23 cellular contexts compared by ENCODE assay signal in genomic region chr7:4607321-4607729, GRCh38.
DNase-seq lines count a peak whose midpoint lies in the region; TF ChIP-seq lines count a peak whose summit lies in the region.
"Had no signal": no experiment of that assay in that cellular context is flagged by ENCODE, and none has a peak within 500 bp of the region (broad histone marks: within the 10 kb centered on the region; RNA-seq: fewer than 3 reads in every experiment).

No MANE protein-coding gene starts in this region.

- H3K4me3 ChIP-seq in GM23248 (peak overlapping the region; percentile 51; the same call in 1 of the 2 replicates), dorsolateral prefrontal cortex (peak overlapping the region in 45 of 59 donors; percentile 2 to 58 (median 38))
- no peak overlapping the region for H3K4me3 ChIP-seq in effector memory CD4-positive, alpha-beta T cell (ENCODE audit: insufficient read depth, low read depth, low read length, poor library complexity, severe bottlenecking)
- H3K4me3 ChIP-seq: BLaER1, PC-9 had no signal

- no peaks in the 10 kb centered on the region for H3K36me3 Mint-ChIP-seq in activated naive CD4-positive, alpha-beta T cell treated with anti-CD3 and anti-CD28 coated beads for 36 hours (ENCODE audit: low read depth)
- H3K36me3 Mint-ChIP-seq: activated naive CD4-positive, alpha-beta T cell treated with anti-CD3 and anti-CD28 coated beads, Interleukin-2, amount 50 U/mL, for 72 hours; mesothelial cell of epicardium; natural killer cell treated with Interleukin-12 subunit alpha and Interleukin-12 subunit beta and Interleukin-15 and Interleukin-18, amount 100 ng/mL, for 72 hours had no signal

- peak overlapping the region; percentile 25; the same call in 1 of the 2 replicates for H3K9ac ChIP-seq in GM23248
- H3K9ac ChIP-seq: BLaER1 had no signal

- no peaks in the 10 kb centered on the region for H3K36me3 ChIP-seq in GM23248 (ENCODE audit: low read depth)
- no peaks in the 10 kb centered on the region for H3K36me3 ChIP-seq in effector memory CD4-positive, alpha-beta T cell (ENCODE audit: control insufficient read depth, insufficient read depth, low read length)
- H3K36me3 ChIP-seq: BLaER1, esophagus squamous epithelium had no signal

- no peaks in the 10 kb centered on the region for H3K9me3 Mint-ChIP-seq in activated naive CD4-positive, alpha-beta T cell treated with anti-CD3 and anti-CD28 coated beads for 36 hours
- H3K9me3 Mint-ChIP-seq: activated CD4-positive, alpha-beta T cell treated with anti-CD3 and anti-CD28 coated beads, Interleukin-2, amount 10 ng/mL, durations not matched to agents 24 days and 14 days; activated naive CD4-positive, alpha-beta T cell treated with anti-CD3 and anti-CD28 coated beads, Interleukin-2, amount 50 U/mL, for 72 hours; mesothelial cell of epicardium; natural killer cell treated with Interleukin-12 subunit alpha and Interleukin-12 subunit beta and Interleukin-15 and Interleukin-18, amount 100 ng/mL, for 72 hours had no signal

- no peaks in the 10 kb centered on the region for H3K27me3 Mint-ChIP-seq in activated naive CD4-positive, alpha-beta T cell treated with anti-CD3 and anti-CD28 coated beads for 36 hours (ENCODE audit: low read depth)
- H3K27me3 Mint-ChIP-seq: activated CD4-positive, alpha-beta T cell treated with anti-CD3 and anti-CD28 coated beads, Interleukin-2, amount 10 ng/mL, durations not matched to agents 24 days and 14 days had no signal

- no peaks in the 10 kb centered on the region for H3K4me1 Mint-ChIP-seq in activated naive CD4-positive, alpha-beta T cell treated with anti-CD3 and anti-CD28 coated beads for 36 hours (ENCODE audit: low read depth)
- H3K4me1 Mint-ChIP-seq: activated CD4-positive, alpha-beta T cell treated with anti-CD3 and anti-CD28 coated beads, Interleukin-2, amount 10 ng/mL, durations not matched to agents 24 days and 14 days; mesothelial cell of epicardium had no signal

- peak overlapping the region; percentile 65 for H2AFZ ChIP-seq in GM23248
- H2AFZ ChIP-seq: PC-9 had no signal

- intact Hi-C loops in dorsolateral prefrontal cortex (cut with DNase I), result no loop called here
- intact Hi-C loops in posterior vena cava (cut with DNase I), result no loop called here
- intact Hi-C loops in activated naive CD4-positive, alpha-beta T cell treated with anti-CD3 and anti-CD28 coated beads for 36 hours (cut with micrococcal nuclease), result no loop called here

- TF ChIP-seq CTCF in dorsolateral prefrontal cortex (IDR thresholded peaks at IDR 0.05 in 54 of 56, conservative IDR thresholded peaks at IDR 0.05 in 2 of 56; ENCODE audit: low read depth in 1 of 56, partially characterized antibody in 56 of 56), result no peak

- H3K27ac ChIP-seq in GM23248, result no peak overlapping the region
- peak overlapping the region in 1 of 59 donors; percentile 19 for H3K27ac ChIP-seq in dorsolateral prefrontal cortex
- H3K27ac ChIP-seq in effector memory CD4-positive, alpha-beta T cell (ENCODE audit: insufficient read depth, low read length, poor library complexity, severe bottlenecking), result no peak overlapping the region
- H3K27ac ChIP-seq: BLaER1, PC-9 had no signal

- no peaks in the 10 kb centered on the region for H4K20me1 ChIP-seq in GM23248 (ENCODE audit: insufficient read depth)
- H4K20me1 ChIP-seq: BLaER1 had no signal

- H3K9me2 ChIP-seq in GM23248 (ENCODE audit: insufficient read depth), result no peaks in the 10 kb centered on the region

- H3F3A ChIP-seq in GM23248 (ENCODE audit: insufficient read depth), result no peaks in the 10 kb centered on the region

- H3K4me2 ChIP-seq in GM23248 (ENCODE audit: unreplicated experiment), result peak overlapping the region; percentile 55
- H3K4me2 ChIP-seq: BLaER1, PC-9 had no signal

- no peaks in the 10 kb centered on the region for H3K79me2 ChIP-seq in GM23248 (ENCODE audit: insufficient read depth)

- no peak overlapping the region for H3K4me3 Mint-ChIP-seq in activated naive CD4-positive, alpha-beta T cell treated with anti-CD3 and anti-CD28 coated beads for 36 hours
- H3K4me3 Mint-ChIP-seq: activated CD4-positive, alpha-beta T cell treated with anti-CD3 and anti-CD28 coated beads, Interleukin-2, amount 10 ng/mL, durations not matched to agents 24 days and 14 days; mesothelial cell of epicardium; natural killer cell treated with Interleukin-12 subunit alpha and Interleukin-12 subunit beta and Interleukin-15 and Interleukin-18, amount 100 ng/mL, for 72 hours; T-helper 17 cell had no signal

- in situ Hi-C loops in GM23248 (cut with MboI), result loop anchor here (25.0 kb wide), 1 partner anchor 1745 kb away; no protein-coding TSS in a partner anchor

- H3K9me3 ChIP-seq in GM23248 (ENCODE audit: low read depth), result no peaks in the 10 kb centered on the region
- H3K9me3 ChIP-seq in effector memory CD4-positive, alpha-beta T cell (ENCODE audit: control insufficient read depth, low read length), result no peaks in the 10 kb centered on the region
- H3K9me3 ChIP-seq: BLaER1, esophagus squamous epithelium had no signal

- DNase-seq in NCI-H1417 (lab: John Stamatoyannopoulos, UW), result peak; percentile 21 to 68 (median 46)
- no peak for DNase-seq in NCI-H1417 treated with DMSO at 0.1 percent for 48 hours (lab: John Stamatoyannopoulos, UW)
- peak; percentile 57 for DNase-seq in GM23248
- DNase-seq in dorsolateral prefrontal cortex, result peak in 6 of 10 donors; percentile 25 to 53 (median 44)
- peak; percentile 52 for DNase-seq in posterior vena cava (ENCODE audit: low spot score)
- no peak for DNase-seq in activated T-cell treated with anti-CD3 and anti-CD28 coated beads, Interleukin-2, amount 50 U/mL, for 1 hour
- DNase-seq in effector memory CD4-positive, alpha-beta T cell, result no peak
- no peak for DNase-seq in activated naive CD4-positive, alpha-beta T cell treated with anti-CD3 and anti-CD28 coated beads for 36 hours
- DNase-seq: activated CD4-positive, alpha-beta T cell treated with anti-CD3 and anti-CD28 coated beads, Interleukin-2, amount 10 ng/mL, durations not matched to agents 24 days and 14 days; esophagus squamous epithelium; Kasumi-1; left cardiac atrium; NCI-H1048; NCI-H2171; NCI-H774; PC-9; SIG-M5; stimulated activated CD4-positive, alpha-beta T cell treated with anti-CD3 and anti-CD28 coated beads, Interleukin-1b, Interleukin-23, amount 100 ng/mL, for 48 hours; T-helper 17 cell had no signal

- CTCF ChIA-PET in activated naive CD4-positive, alpha-beta T cell treated with anti-CD3 and anti-CD28 coated beads for 36 hours (lab: Charles Lee), result no interaction called here

- WGBS in GM23248 (ENCODE audit: low coverage in 1 of 2, low lambda C conversion rate in 2 of 2, missing lambda C conversion rate in 2 of 2), 2 experiments, result 4 to 5% methylated on average over 14 of the region's 14 CpGs

- no peaks in the 10 kb centered on the region for H3K4me1 ChIP-seq in GM23248 (ENCODE audit: insufficient read depth)
- no peaks in the 10 kb centered on the region for H3K4me1 ChIP-seq in effector memory CD4-positive, alpha-beta T cell (ENCODE audit: control insufficient read depth, insufficient read depth, low read length, poor library complexity, severe bottlenecking)
- H3K4me1 ChIP-seq: BLaER1 had no signal

- H3K27me3 ChIP-seq in GM23248 (replicated peaks; ENCODE audit: insufficient read depth), result peaks cover 6% of the 10 kb centered on the region; the same call in 1 of the 2 replicates
- H3K27me3 ChIP-seq in dorsolateral prefrontal cortex, result no peaks in the 10 kb centered on the region
- H3K27me3 ChIP-seq in effector memory CD4-positive, alpha-beta T cell (replicated peaks; ENCODE audit: control insufficient read depth, insufficient read depth, low read length, poor library complexity, severe bottlenecking), result no peaks in the 10 kb centered on the region
- H3K27me3 ChIP-seq: BLaER1, esophagus squamous epithelium had no signal

- H3K27ac Mint-ChIP-seq in activated naive CD4-positive, alpha-beta T cell treated with anti-CD3 and anti-CD28 coated beads for 36 hours, result no peak overlapping the region
- H3K27ac Mint-ChIP-seq: activated CD4-positive, alpha-beta T cell treated with anti-CD3 and anti-CD28 coated beads, Interleukin-2, amount 10 ng/mL, durations not matched to agents 24 days and 14 days; activated naive CD4-positive, alpha-beta T cell treated with anti-CD3 and anti-CD28 coated beads, Interleukin-2, amount 50 U/mL, for 72 hours; mesothelial cell of epicardium; natural killer cell treated with Interleukin-12 subunit alpha and Interleukin-12 subunit beta and Interleukin-15 and Interleukin-18, amount 100 ng/mL, for 72 hours; T-helper 17 cell had no signal

Comparison
In these comparisons a context has a peak if more than half of its experiments do, and no peak if none do; other contexts are left out.
1. DNase-seq: peak in NCI-H1417 (3 of 3), GM23248 (single experiment), dorsolateral prefrontal cortex (6 of 10) and posterior vena cava (single experiment); none in NCI-H1417 treated with DMSO at 0.1 percent for 48 hours (single experiment), activated T-cell treated with anti-CD3 and anti-CD28 coated beads, Interleukin-2, amount 50 U/mL, for 1 hour (single experiment), effector memory CD4-positive, alpha-beta T cell (0 of 3) and activated naive CD4-positive, alpha-beta T cell treated with anti-CD3 and anti-CD28 coated beads for 36 hours (single experiment).